Comparison of ENCODE assay signal across 22 cellular contexts in genomic region chr20:10307359-10307735, GRCh38.
DNase-seq lines count a peak whose midpoint lies in the region; TF ChIP-seq lines count a peak whose summit lies in the region.
"Had no signal": no experiment of that assay in that cellular context is flagged by ENCODE, and none has a peak within 500 bp of the region (broad histone marks: within the 10 kb centered on the region; RNA-seq: fewer than 3 reads in every experiment).

No MANE protein-coding gene starts in this region.

- BruUV-seq in mammary epithelial cell (replicated peaks; lab: Mats Ljungman, UMichigan), result no TSS peak
- no TSS peak for BruUV-seq in MCF 10A (replicated peaks; lab: Mats Ljungman, UMichigan)

- H4K20me1 ChIP-seq in mammary epithelial cell (ENCODE audit: insufficient read depth, low read length), result no peaks in the 10 kb centered on the region
- no peaks in the 10 kb centered on the region for H4K20me1 ChIP-seq in fibroblast of lung (ENCODE audit: control insufficient read depth, extremely low read depth, insufficient read depth, low read length)
- no peaks in the 10 kb centered on the region for H4K20me1 ChIP-seq in MM.1S (ENCODE audit: insufficient read depth, low read length)

- CTCF ChIA-PET in mammary epithelial cell (lab: Charles Lee; ENCODE audit: low non-redundant PET) (interaction anchor here (0.6 kb wide), 1 partner anchor 331 kb away, joined by 3 read pairs; no protein-coding TSS in a partner anchor), MCF 10A (lab: Yijun Ruan, JAX) (interaction anchor here (1.2 kb wide), 1 partner anchor 217 kb away, joined by 3 read pairs; no protein-coding TSS in a partner anchor)

- H3K9me3 ChIP-seq in mammary epithelial cell (replicated peaks; ENCODE audit: insufficient read depth, low read length), result no peaks in the 10 kb centered on the region
- no peaks in the 10 kb centered on the region for H3K9me3 ChIP-seq in SK-N-MC (ENCODE audit: low read depth, low read length)
- H3K9me3 ChIP-seq in fibroblast of lung (ENCODE audit: control insufficient read depth, insufficient read depth, low read depth, low read length), result no peaks in the 10 kb centered on the region
- no peaks in the 10 kb centered on the region for H3K9me3 ChIP-seq in MM.1S (replicated peaks; ENCODE audit: insufficient read depth, low read length)
- H3K9me3 ChIP-seq: neutrophil, psoas muscle had no signal

- no peak overlapping the region for H2AFZ ChIP-seq in mammary epithelial cell (ENCODE audit: low read depth, low read length)
- H2AFZ ChIP-seq in fibroblast of lung (ENCODE audit: low read length), result no peak overlapping the region
- no peak overlapping the region for H2AFZ ChIP-seq in MM.1S (ENCODE audit: low read length)

- H3K36me3 ChIP-seq in mammary epithelial cell (ENCODE audit: insufficient read depth, low read length), result no peaks in the 10 kb centered on the region
- H3K36me3 ChIP-seq in SK-N-MC (ENCODE audit: insufficient read depth, low read length), result no peaks in the 10 kb centered on the region; the same call in 1 of the 2 replicates
- H3K36me3 ChIP-seq in fibroblast of lung (ENCODE audit: control insufficient read depth, insufficient read depth, low read length), result no peaks in the 10 kb centered on the region
- H3K36me3 ChIP-seq in MM.1S (replicated peaks; ENCODE audit: insufficient read depth, low read length), result no peaks in the 10 kb centered on the region
- H3K36me3 ChIP-seq: neutrophil had no signal

- H3K9me3 Mint-ChIP-seq in MCF 10A (ENCODE audit: unreplicated experiment), result peaks cover 8% of the 10 kb centered on the region
- H3K9me3 Mint-ChIP-seq: activated naive CD4-positive, alpha-beta T cell treated with anti-CD3 and anti-CD28 coated beads, Interleukin-2, amount 10 ng/mL, durations not matched to agents 7 days and 5 days; T-cell; type B pancreatic cell had no signal

- H3F3A ChIP-seq in MM.1S (ENCODE audit: insufficient read depth, low read length), result no peaks in the 10 kb centered on the region

- DNase-seq in mammary epithelial cell (no peak), MCF 10A (ENCODE audit: unreplicated experiment) (no peak), SK-N-MC (ENCODE audit: low read depth, low spot score) (no peak), fibroblast of lung (ENCODE audit: low read depth in 2 of 2) (peak in 1 of 2 donors; percentile 73), NCI-H1436 treated with DMSO at 0.1 percent for 48 hours (lab: John Stamatoyannopoulos, UW) (no peak), MM.1S (no peak)
- no peak for DNase-seq in activated naive CD4-positive, alpha-beta T cell treated with anti-CD3 and anti-CD28 coated beads, Interleukin-2, amount 50 U/mL, for 16 hours
- DNase-seq in activated CD4-positive, alpha-beta T cell treated with anti-CD3 and anti-CD28 coated beads for 4 hours, result no peak
- DNase-seq: 8988T; activated CD4-positive, alpha-beta T cell treated with anti-CD3 and anti-CD28 coated beads for 36 hours; activated naive CD4-positive, alpha-beta T cell treated with anti-CD3 and anti-CD28 coated beads, Interleukin-2, amount 10 ng/mL, durations not matched to agents 7 days and 5 days; anterior cingulate cortex; DMS53; NCI-H1930; NCI-H774; psoas muscle; SHP77; stimulated activated CD4-positive, alpha-beta T cell treated with anti-CD3 and anti-CD28 coated beads, Interleukin-1b, Interleukin-23, amount 100 ng/mL, for 48 hours; T-cell had no signal

- no peaks in the 10 kb centered on the region for H3K27me3 Mint-ChIP-seq in MCF 10A (ENCODE audit: insufficient read depth, unreplicated experiment)

- H3K4me2 ChIP-seq in mammary epithelial cell (ENCODE audit: insufficient read depth, low read depth, low read length) (peak overlapping the region; percentile 31), fibroblast of lung (ENCODE audit: extremely low read depth, insufficient read depth, low read length) (no peak overlapping the region), MM.1S (ENCODE audit: low read depth, low read length) (no peak overlapping the region)

- no peak overlapping the region for H3K4me3 ChIP-seq in mammary epithelial cell (replicated peaks in 1 of 3; ENCODE audit: insufficient read depth in 1 of 3, low read depth in 2 of 3, low read length in 3 of 3)
- peak overlapping the region; percentile 48; the same call in 1 of the 2 replicates for H3K4me3 ChIP-seq in SK-N-MC
- no peak overlapping the region for H3K4me3 ChIP-seq in fibroblast of lung (replicated peaks in 1 of 4; ENCODE audit: control extremely low read depth in 1 of 4, insufficient read depth in 1 of 4, low read depth in 3 of 4, low read length in 4 of 4)
- H3K4me3 ChIP-seq in MM.1S (ENCODE audit: low read length), result no peak overlapping the region
- H3K4me3 ChIP-seq: lung, psoas muscle had no signal

- no peak overlapping the region for H3K4me3 Mint-ChIP-seq in MCF 10A (ENCODE audit: unreplicated experiment)
- H3K4me3 Mint-ChIP-seq: activated CD4-positive, alpha-beta T cell treated with anti-CD3 and anti-CD28 coated beads for 36 hours; activated naive CD4-positive, alpha-beta T cell treated with anti-CD3 and anti-CD28 coated beads, Interleukin-2, amount 10 ng/mL, durations not matched to agents 7 days and 5 days; T-cell; type B pancreatic cell had no signal

- WGBS in mammary epithelial cell (ENCODE audit: low coverage, missing lambda C conversion rate), result 44% methylated on average over 3 of the region's 3 CpGs

- H3K9ac ChIP-seq in mammary epithelial cell (ENCODE audit: insufficient read depth, low read length), result no peak overlapping the region
- H3K9ac ChIP-seq in SK-N-MC (ENCODE audit: insufficient read length), result no peak overlapping the region
- no peak overlapping the region for H3K9ac ChIP-seq in fibroblast of lung (ENCODE audit: insufficient read depth, low read length)
- H3K9ac ChIP-seq in MM.1S (ENCODE audit: low read length), result no peak overlapping the region

- H3K79me2 ChIP-seq in mammary epithelial cell (ENCODE audit: insufficient read depth, low read length), result no peaks in the 10 kb centered on the region
- no peaks in the 10 kb centered on the region for H3K79me2 ChIP-seq in fibroblast of lung (ENCODE audit: control insufficient read depth, insufficient read depth, low read length)
- no peaks in the 10 kb centered on the region for H3K79me2 ChIP-seq in MM.1S (ENCODE audit: low read length)

- POLR2A ChIA-PET in MCF 10A (lab: Yijun Ruan, JAX), result interaction anchor here (0.8 kb wide), 2 partner anchors 18 to 78 kb away, joined by 3 read pairs; no protein-coding TSS in a partner anchor

- in situ Hi-C loops in mammary epithelial cell (cut with MboI; ENCODE audit: low sequenced_read_pairs in 2 of 2), result no loop called here

- H3K27ac Mint-ChIP-seq in MCF 10A (ENCODE audit: low read depth, unreplicated experiment), result no peak overlapping the region
- H3K27ac Mint-ChIP-seq: activated CD4-positive, alpha-beta T cell treated with anti-CD3 and anti-CD28 coated beads for 36 hours; activated naive CD4-positive, alpha-beta T cell treated with anti-CD3 and anti-CD28 coated beads, Interleukin-2, amount 10 ng/mL, durations not matched to agents 7 days and 5 days; T-cell; type B pancreatic cell had no signal

- H3K4me1 ChIP-seq in mammary epithelial cell (ENCODE audit: insufficient read depth, low read length), result peaks cover 57% of the 10 kb centered on the region
- H3K4me1 ChIP-seq in fibroblast of lung (ENCODE audit: control insufficient read depth, extremely low read depth, insufficient read depth, low read length), result peaks cover 25% of the 10 kb centered on the region
- no peaks in the 10 kb centered on the region for H3K4me1 ChIP-seq in MM.1S (ENCODE audit: low read length)
- H3K4me1 ChIP-seq: psoas muscle had no signal

- dilution Hi-C loops in mammary epithelial cell (cut with HindIII; ENCODE audit: low sequenced_read_pairs), result no loop called here

- H3K4me1 Mint-ChIP-seq in MCF 10A (ENCODE audit: insufficient read depth, unreplicated experiment), result peaks cover 33% of the 10 kb centered on the region

- TF ChIP-seq CTCF in mammary epithelial cell (conservative IDR thresholded peaks at IDR 0.05 in 1 of 2, IDR thresholded peaks at IDR 0.05 in 1 of 2; ENCODE audit: extremely low read depth in 1 of 2, insufficient read depth in 1 of 2, low read depth in 1 of 2, low read length in 2 of 2), result no peak
- no peak for TF ChIP-seq CTCF in MCF 10A (IDR thresholded peaks at IDR 0.05; ENCODE audit: unreplicated experiment)
- TF ChIP-seq CTCF in fibroblast of lung (conservative IDR thresholded peaks at IDR 0.05 in 1 of 2, IDR thresholded peaks at IDR 0.05 in 1 of 2; ENCODE audit: low read depth in 1 of 2, low read length in 2 of 2), result no peak
- TF ChIP-seq CTCF in MM.1S (IDR thresholded peaks at IDR 0.05; ENCODE audit: low read length), result no peak

- no peaks in the 10 kb centered on the region for H3K9me2 ChIP-seq in MM.1S (replicated peaks; ENCODE audit: insufficient read depth, low read length)

- H3K27ac ChIP-seq in mammary epithelial cell (ENCODE audit: insufficient read depth, low read depth, low read length) (no peak overlapping the region), SK-N-MC (peak overlapping the region; percentile 72; the same call in 1 of the 2 replicates), fibroblast of lung (ENCODE audit: insufficient read depth, low read length) (peak overlapping the region; percentile 55), MM.1S (ENCODE audit: low read length) (no peak overlapping the region)
- H3K27ac ChIP-seq: neutrophil, psoas muscle had no signal

- intact Hi-C loops in mammary epithelial cell (cut with micrococcal nuclease) (loop anchor here (10.0 kb wide), 1 partner anchor 107 kb away; no protein-coding TSS in a partner anchor), MCF 10A (cut with micrococcal nuclease) (no loop called here)

- H3K27me3 ChIP-seq in mammary epithelial cell (ENCODE audit: insufficient read depth, low read length), result no peaks in the 10 kb centered on the region
- H3K27me3 ChIP-seq in fibroblast of lung (ENCODE audit: control insufficient read depth, insufficient read depth, low read length), result no peaks in the 10 kb centered on the region
- no peaks in the 10 kb centered on the region for H3K27me3 ChIP-seq in MM.1S (replicated peaks; ENCODE audit: insufficient read depth, low read length)

- H3K36me3 Mint-ChIP-seq in MCF 10A (ENCODE audit: insufficient read depth, unreplicated experiment), result no peaks in the 10 kb centered on the region
- H3K36me3 Mint-ChIP-seq: activated naive CD4-positive, alpha-beta T cell treated with anti-CD3 and anti-CD28 coated beads, Interleukin-2, amount 10 ng/mL, durations not matched to agents 7 days and 5 days; T-cell had no signal

Comparison
In these comparisons a context has a peak if more than half of its experiments do, and no peak if none do; other contexts are left out.
1. H3K27ac ChIP-seq: peak in SK-N-MC (single experiment) and fibroblast of lung (single experiment); none in mammary epithelial cell (single experiment) and MM.1S (single experiment).